In genomic region chr11:70217388-70217787, GRCh38 we compare ENCODE assay signal across 4 cellular contexts. TPM values are rescaled to one million over a fixed set of nuclear protein-coding genes. Genes with fewer than 3 reads are reported as not detected.
DNase-seq lines count a peak whose midpoint lies in the region; TF ChIP-seq lines count a peak whose summit lies in the region.
"Not testable (repeated sequence)": the region's sequence is repeated elsewhere in the genome, so short reads cannot be mapped to it uniquely, and the experiment has no call there.

No MANE protein-coding gene starts in this region.

- H2AFZ ChIP-seq in Karpas-422 (ENCODE audit: low read length): not testable (repeated sequence)

- H3K4me3 ChIP-seq in Karpas-422 (ENCODE audit: low read length): not testable (repeated sequence)
- peak overlapping the region; percentile 87 for H3K4me3 ChIP-seq in endodermal cell (ENCODE audit: low read length)

- not testable (repeated sequence) for H3K9me2 ChIP-seq in Karpas-422 (replicated peaks; ENCODE audit: insufficient read depth, low read length)

- intact Hi-C loops in posterior vena cava (cut with DNase I): not testable (repeated sequence)

- not testable (repeated sequence) for H3K4me2 ChIP-seq in Karpas-422 (ENCODE audit: low read depth, low read length, poor library complexity, severe bottlenecking)

- H3K9ac ChIP-seq in Karpas-422 (ENCODE audit: low read length): not testable (repeated sequence)
- H3K9ac ChIP-seq in endodermal cell (ENCODE audit: extremely low read depth, low read length, poor library complexity, severe bottlenecking): peak overlapping the region; percentile 95

- H4K20me1 ChIP-seq in Karpas-422 (ENCODE audit: insufficient read depth, low read depth, low read length): not testable (repeated sequence)

- H3K9me3 ChIP-seq in Karpas-422 (ENCODE audit: low read length); endodermal cell (ENCODE audit: control insufficient read depth, low read length): not testable (repeated sequence)

- not testable (repeated sequence) for H3K27ac Mint-ChIP-seq in chondrocyte (ENCODE audit: unreplicated experiment); endodermal cell

- DNase-seq in Karpas-422 (peak; percentile 7), chondrocyte (ENCODE audit: low spot score) (peak; percentile 56), posterior vena cava (ENCODE audit: low spot score) (peak; percentile 37)
- not testable (repeated sequence) for DNase-seq in endodermal cell

- H3K4me1 ChIP-seq in Karpas-422 (ENCODE audit: low read length); endodermal cell (ENCODE audit: control insufficient read depth, insufficient read depth, low read length): not testable (repeated sequence)

- H3K9me3 Mint-ChIP-seq in chondrocyte (ENCODE audit: low read depth); endodermal cell: not testable (repeated sequence)

- not testable (repeated sequence) for H3K36me3 ChIP-seq in Karpas-422 (ENCODE audit: insufficient read depth, low read length)
- peaks cover 12% of the 10 kb centered on the region for H3K36me3 ChIP-seq in endodermal cell (ENCODE audit: control insufficient read depth, insufficient read depth, low read length)

- H3K4me3 Mint-ChIP-seq in chondrocyte (ENCODE audit: unreplicated experiment); endodermal cell: not testable (repeated sequence)

- not testable (repeated sequence) for H3K27ac ChIP-seq in Karpas-422 (ENCODE audit: low read length); endodermal cell (ENCODE audit: low read depth, low read length)

- not testable (repeated sequence) for H3K27me3 ChIP-seq in Karpas-422 (ENCODE audit: low read length); endodermal cell (ENCODE audit: control insufficient read depth, insufficient read depth, low read length, poor library complexity, severe bottlenecking)

- H3K36me3 Mint-ChIP-seq in chondrocyte (ENCODE audit: low read depth): not testable (repeated sequence)
- H3K36me3 Mint-ChIP-seq in endodermal cell (ENCODE audit: low read depth): peaks cover 17% of the 10 kb centered on the region

- TF ChIP-seq CTCF in chondrocyte (IDR thresholded peaks at IDR 0.05); endodermal cell (conservative IDR thresholded peaks at IDR 0.05): not testable (repeated sequence)

- H3K27me3 Mint-ChIP-seq in chondrocyte (ENCODE audit: low read depth); endodermal cell (ENCODE audit: insufficient read depth): not testable (repeated sequence)

- WGBS in endodermal cell (ENCODE audit: insufficient coverage in 1 of 2, insufficient read length in 1 of 2), 2 experiments: 69 to 77% methylated on average over 3 to 4 of the region's 5 CpGs

- H3K4me1 Mint-ChIP-seq in chondrocyte (ENCODE audit: low read depth): not testable (repeated sequence)
- H3K4me1 Mint-ChIP-seq in endodermal cell: peaks cover 30% of the 10 kb centered on the region

- H3K79me2 ChIP-seq in Karpas-422 (ENCODE audit: low read length): not testable (repeated sequence)

RNA-seq across cellular contexts. Expression of gene FADD, which starts 14.3 kb away (rescaled TPM):
- 19.8 and 39.5 TPM in 2 replicates for total RNA-seq in Karpas-422 (2014; rRNA removed; shearing (Covaris generic); ENCODE audit: low replicate concordance)
- total RNA-seq in chondrocyte (23.2 to 26.8 TPM (median 26.2 TPM) in 3 replicates), endodermal cell (10 to 100 TPM; 50.6 to 53.1 TPM), posterior vena cava (10 to 100 TPM; 15.8 to 19.4 TPM)
- polyA plus RNA-seq in endodermal cell (2013, experiment 1 of 2): 24.4 TPM
- polyA plus RNA-seq in endodermal cell (2013, experiment 2 of 2): 22.4 TPM

RNA-seq across cellular contexts. Expression of gene PPFIA1, which starts 53.1 kb away (rescaled TPM):
- total RNA-seq in Karpas-422 (2014; rRNA removed; shearing (Covaris generic); ENCODE audit: low replicate concordance): 24.6 and 50.1 TPM in 2 replicates
- total RNA-seq in chondrocyte (60.2 to 63.5 TPM (median 62.6 TPM) in 3 replicates), endodermal cell (100 to 1,000 TPM; 105 to 118 TPM), posterior vena cava (10 to 100 TPM; 53.7 to 55.3 TPM)
- 47.1 TPM for polyA plus RNA-seq in endodermal cell (2013, experiment 1 of 2)
- 42.1 TPM for polyA plus RNA-seq in endodermal cell (2013, experiment 2 of 2)
